8 cellular contexts compared by ENCODE assay signal in the genomic region with DNA sequence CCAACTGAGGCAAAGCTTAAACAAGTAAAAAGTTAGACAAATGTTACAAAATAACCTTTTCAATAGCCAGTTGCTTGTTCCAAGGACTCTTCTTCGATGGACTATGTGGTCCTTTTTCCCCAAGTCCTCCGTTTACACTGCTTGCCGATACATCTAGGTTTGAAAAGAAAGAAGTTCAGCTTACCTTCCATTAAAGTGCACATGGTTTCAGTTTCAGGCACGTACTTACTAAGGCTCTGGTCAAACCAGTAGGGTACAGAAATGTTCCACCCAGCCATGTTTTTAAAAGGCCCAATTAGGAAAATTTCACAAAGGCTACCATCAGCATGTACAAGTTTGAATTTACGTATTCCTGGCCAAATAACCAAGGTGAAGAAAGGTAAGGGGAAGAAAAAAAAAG. TPM values are rescaled to one million over a fixed set of nuclear protein-coding genes. Genes with fewer than 3 reads are reported as not detected.
DNase-seq lines count a peak whose midpoint lies in the region; ATAC-seq and TF ChIP-seq lines count a peak whose summit lies in the region.

No MANE protein-coding gene starts in this region.

- H4K20me1 ChIP-seq in SK-N-SH (ENCODE audit: insufficient read depth): peaks cover 53% of the 10 kb centered on the region

- ATAC-seq in SK-N-SH treated with all-trans-retinoic acid at 6 μM for 48 hours (no peak), HG02571 (IDR thresholded peaks at IDR 0.05; ENCODE audit: unreplicated experiment) (no peak)

- WGBS in SK-N-SH (ENCODE audit: low lambda C conversion rate): 1% methylated on average over 5 of the region's 5 CpGs

- DNase-seq in SK-N-SH (no peak), Peyer's patch (no peak), epithelial cell of prostate (ENCODE audit: low read depth, low spot score) (no peak), progenitor cell of endocrine pancreas (ENCODE audit: low spot score, unreplicated experiment) (no peak), COLO668 (lab: John Stamatoyannopoulos, UW; ENCODE audit: unreplicated experiment) (no peak), NCI-H345 (lab: John Stamatoyannopoulos, UW) (no peak)

- H3K9ac ChIP-seq in SK-N-SH: peak overlapping the region; percentile 95; the same call in 1 of the 2 replicates

- H3K4me3 ChIP-seq in SK-N-SH (ENCODE audit: low read depth in 2 of 2, low read length in 1 of 2) (peak overlapping the region; percentile 91 to 100), Peyer's patch (peak overlapping the region in 3 of 4 donors; percentile 89 to 97 (median 93))

- H3K27ac Mint-ChIP-seq in progenitor cell of endocrine pancreas: peak overlapping the region; percentile 88

- peak overlapping the region; percentile 99 for H3K4me3 Mint-ChIP-seq in progenitor cell of endocrine pancreas (ENCODE audit: low read depth)

- H3K79me2 ChIP-seq in SK-N-SH (ENCODE audit: insufficient read depth): peaks cover 92% of the 10 kb centered on the region

- peak overlapping the region; percentile 98 to 99 for H3K27ac ChIP-seq in SK-N-SH (ENCODE audit: low read depth in 2 of 2, low read length in 1 of 2)
- peak overlapping the region; percentile 36 to 100 (median 100) for H3K27ac ChIP-seq in Peyer's patch
- peak overlapping the region; percentile 95 for H3K27ac ChIP-seq in epithelial cell of prostate

- H2AFZ ChIP-seq in SK-N-SH (ENCODE audit: low read depth): no peak overlapping the region

- no peak for TF ChIP-seq RAD21 in SK-N-SH (IDR thresholded peaks at IDR 0.05; ENCODE audit: low read length)

- H3K36me3 ChIP-seq in SK-N-SH (replicated peaks in 1 of 2; ENCODE audit: control insufficient read depth in 1 of 2, insufficient read depth in 2 of 2, low read length in 1 of 2): peaks cover 45 to 56% of the 10 kb centered on the region in 2 experiments
- H3K36me3 ChIP-seq in Peyer's patch: peaks cover 0 to 46% (median 0%) of the 10 kb centered on the region in 3 donors

- H3K9me3 Mint-ChIP-seq in progenitor cell of endocrine pancreas (ENCODE audit: low read depth): no peaks in the 10 kb centered on the region

- no peak for TF ChIP-seq EP300 in SK-N-SH (IDR thresholded peaks at IDR 0.05; ENCODE audit: borderline replicate concordance in 1 of 2, low read depth in 1 of 2, low read length in 1 of 2)

- peaks cover 29 to 41% of the 10 kb centered on the region in 2 experiments for H3K4me1 ChIP-seq in SK-N-SH (ENCODE audit: control insufficient read depth in 1 of 2, insufficient read depth in 2 of 2, low read depth in 1 of 2, low read length in 1 of 2)
- peaks cover 3 to 52% (median 14%) of the 10 kb centered on the region in 4 donors for H3K4me1 ChIP-seq in Peyer's patch

- peak overlapping the region; percentile 86 for H3K4me2 ChIP-seq in SK-N-SH

- peaks cover 43% of the 10 kb centered on the region for H3F3A ChIP-seq in SK-N-SH (replicated peaks; ENCODE audit: insufficient read depth)

- POLR2A ChIA-PET in SK-N-SH (lab: Yijun Ruan, JAX): interaction anchor here (0.7 to 4.6 kb wide), 3 partner anchors 8 to 381 kb away, joined by 3 to 47 read pairs (median 4); a partner anchor contains a TSS

- H3K27me3 ChIP-seq in SK-N-SH (ENCODE audit: insufficient read depth) (no peaks in the 10 kb centered on the region), Peyer's patch (no peaks in the 10 kb centered on the region)

- no peaks in the 10 kb centered on the region for H3K9me3 ChIP-seq in SK-N-SH
- H3K9me3 ChIP-seq in Peyer's patch: no peaks in the 10 kb centered on the region

- peaks cover 26% of the 10 kb centered on the region for H3K36me3 Mint-ChIP-seq in progenitor cell of endocrine pancreas (ENCODE audit: insufficient read depth)

- CTCF ChIA-PET in SK-N-SH (lab: Yijun Ruan, JAX): interaction anchor here (0.6 to 5.8 kb wide), 11 partner anchors 8 to 354 kb away, joined by 3 to 34 read pairs (median 4); a partner anchor contains a TSS

- H3K27me3 Mint-ChIP-seq in progenitor cell of endocrine pancreas: no peaks in the 10 kb centered on the region

- H3K4me1 Mint-ChIP-seq in progenitor cell of endocrine pancreas (ENCODE audit: low read depth): peaks cover 37% of the 10 kb centered on the region

- H3K9me2 ChIP-seq in SK-N-SH: no peaks in the 10 kb centered on the region

- TF ChIP-seq POLR2A in Peyer's patch (IDR thresholded peaks at IDR 0.05): no peak

- TF ChIP-seq CTCF in SK-N-SH (IDR thresholded peaks at IDR 0.05) (no peak), Peyer's patch (IDR thresholded peaks at IDR 0.05) (peak in 1 of 6 experiments; percentile 9), progenitor cell of endocrine pancreas (IDR thresholded peaks at IDR 0.05; ENCODE audit: unreplicated experiment) (no peak)

TF ChIP-seq in SK-N-SH, 30 proteins besides CTCF, POLR2A, EP300 and RAD21 (continues in another document):
- TF ChIP-seq TEAD4 (IDR thresholded peaks at IDR 0.05; ENCODE audit: borderline replicate concordance, insufficient read depth) (no peak), NRF1 (IDR thresholded peaks at IDR 0.05; ENCODE audit: low read depth, low read length) (no peak), TAF1 (IDR thresholded peaks at IDR 0.05; ENCODE audit: borderline replicate concordance, low read depth, low read length) (no peak), MXI1 (IDR thresholded peaks at IDR 0.05; ENCODE audit: low read depth, low read length) (peak; percentile 77; the same call in 1 of the 2 replicates), RFX5 (IDR thresholded peaks at IDR 0.05; ENCODE audit: low read length) (no peak), FOXM1 (IDR thresholded peaks at IDR 0.05; ENCODE audit: low read depth) (no peak), YY1 (IDR thresholded peaks at IDR 0.05; ENCODE audit: low read depth) (no peak), MEF2A (IDR thresholded peaks at IDR 0.05; ENCODE audit: borderline replicate concordance, low read depth) (no peak), CHD2 (IDR thresholded peaks at IDR 0.05; ENCODE audit: low read length, partially characterized antibody) (no peak), POLR2AphosphoS5 (IDR thresholded peaks at IDR 0.05; ENCODE audit: low read depth, low read length) (peak; percentile 30; the same call in 1 of the 2 replicates)
- TF ChIP-seq, protein P1, sequence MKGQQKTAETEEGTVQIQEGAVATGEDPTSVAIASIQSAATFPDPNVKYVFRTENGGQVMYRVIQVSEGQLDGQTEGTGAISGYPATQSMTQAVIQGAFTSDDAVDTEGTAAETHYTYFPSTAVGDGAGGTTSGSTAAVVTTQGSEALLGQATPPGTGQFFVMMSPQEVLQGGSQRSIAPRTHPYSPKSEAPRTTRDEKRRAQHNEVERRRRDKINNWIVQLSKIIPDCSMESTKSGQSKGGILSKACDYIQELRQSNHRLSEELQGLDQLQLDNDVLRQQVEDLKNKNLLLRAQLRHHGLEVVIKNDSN (IDR thresholded peaks at IDR 0.05; ENCODE audit: borderline replicate concordance, low read depth): no peak

TF ChIP-seq in SK-N-SH treated with all-trans-retinoic acid at 6 μM for 48 hours, 23 proteins besides CTCF, POLR2A, EP300 and RAD21 (continues in another document):
- TF ChIP-seq TOX (CRISPR knock-in tag; IDR thresholded peaks at IDR 0.05; ENCODE audit: borderline replicate concordance) (no peak), OSR1 (CRISPR knock-in tag; IDR thresholded peaks at IDR 0.05) (no peak), GLIS3 (CRISPR knock-in tag; IDR thresholded peaks at IDR 0.05) (no peak)
- TF ChIP-seq, protein P2, sequence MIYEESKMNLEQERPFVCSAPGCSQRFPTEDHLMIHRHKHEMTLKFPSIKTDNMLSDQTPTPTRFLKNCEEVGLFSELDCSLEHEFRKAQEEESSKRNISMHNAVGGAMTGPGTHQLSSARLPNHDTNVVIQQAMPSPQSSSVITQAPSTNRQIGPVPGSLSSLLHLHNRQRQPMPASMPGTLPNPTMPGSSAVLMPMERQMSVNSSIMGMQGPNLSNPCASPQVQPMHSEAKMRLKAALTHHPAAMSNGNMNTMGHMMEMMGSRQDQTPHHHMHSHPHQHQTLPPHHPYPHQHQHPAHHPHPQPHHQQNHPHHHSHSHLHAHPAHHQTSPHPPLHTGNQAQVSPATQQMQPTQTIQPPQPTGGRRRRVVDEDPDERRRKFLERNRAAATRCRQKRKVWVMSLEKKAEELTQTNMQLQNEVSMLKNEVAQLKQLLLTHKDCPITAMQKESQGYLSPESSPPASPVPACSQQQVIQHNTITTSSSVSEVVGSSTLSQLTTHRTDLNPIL (CRISPR knock-in tag; IDR thresholded peaks at IDR 0.05; ENCODE audit: low read depth): no peak

RNA-seq across cellular contexts. Expression of a gene that starts 2.1 kb away (rescaled TPM):
- 211 and 271 TPM in 2 replicates for polyA plus RNA-seq in SK-N-SH (2012; rRNA removed)
- 162 and 197 TPM in 2 replicates for polyA plus RNA-seq in SK-N-SH (2012; cell fraction: cytosol; rRNA removed)
- 1,226 and 1,940 TPM in 2 replicates for polyA plus RNA-seq in SK-N-SH (2012; cell fraction: nucleus; rRNA removed)
- total RNA-seq in Peyer's patch (100 to 1,000 TPM; 185 to 403 (median 242) TPM), progenitor cell of endocrine pancreas (265 and 276 TPM in 2 replicates)

RNA-seq across cellular contexts. Expression of a gene that starts 2.9 kb away (rescaled TPM):
- polyA plus RNA-seq in SK-N-SH (2012; rRNA removed): 22.7 and 28.3 TPM in 2 replicates
- polyA plus RNA-seq in SK-N-SH (2012; cell fraction: cytosol; rRNA removed): 24.9 and 26.3 TPM in 2 replicates
- 28.4 and 31.2 TPM in 2 replicates for polyA plus RNA-seq in SK-N-SH (2012; cell fraction: nucleus; rRNA removed)
- total RNA-seq in Peyer's patch (10 to 100 TPM; 35.3 to 64.8 (median 47.0) TPM), progenitor cell of endocrine pancreas (35.6 and 38.7 TPM in 2 replicates)

RNA-seq across cellular contexts. Expression of a gene that starts 8.4 kb away (rescaled TPM):
- 75.9 and 96.8 TPM in 2 replicates for polyA plus RNA-seq in SK-N-SH (2012; rRNA removed)
- polyA plus RNA-seq in SK-N-SH (2012; cell fraction: cytosol; rRNA removed): 87.6 and 89.2 TPM in 2 replicates
- 80.8 and 107 TPM in 2 replicates for polyA plus RNA-seq in SK-N-SH (2012; cell fraction: nucleus; rRNA removed)
- total RNA-seq in Peyer's patch (10 to 100 TPM; 20.7 to 31.4 (median 27.0) TPM), progenitor cell of endocrine pancreas (28.2 TPM in 2 replicates)

RNA-seq across cellular contexts. Expression of a gene that starts 8.6 kb away (rescaled TPM):
- polyA plus RNA-seq in SK-N-SH (2012; rRNA removed): 20.1 and 23.3 TPM in 2 replicates
- polyA plus RNA-seq in SK-N-SH (2012; cell fraction: cytosol; rRNA removed): 15.2 and 15.7 TPM in 2 replicates
- 60.2 and 109 TPM in 2 replicates for polyA plus RNA-seq in SK-N-SH (2012; cell fraction: nucleus; rRNA removed)
- 10 to 100 TPM; 21.5 to 42.6 (median 38.8) TPM for total RNA-seq in Peyer's patch
- total RNA-seq in progenitor cell of endocrine pancreas: 24.1 and 25.6 TPM in 2 replicates

RNA-seq across cellular contexts. Expression of a gene that starts 24.2 kb away (rescaled TPM):
- 154 and 187 TPM in 2 replicates for polyA plus RNA-seq in SK-N-SH (2012; rRNA removed)
- 223 and 232 TPM in 2 replicates for polyA plus RNA-seq in SK-N-SH (2012; cell fraction: cytosol; rRNA removed)
- polyA plus RNA-seq in SK-N-SH (2012; cell fraction: nucleus; rRNA removed): 55.0 and 81.5 TPM in 2 replicates
- total RNA-seq in Peyer's patch: 10 to 100 TPM in 3 of 4 donors, 1 to 10 TPM in 1; 9.1 to 27.3 (median 23.4) TPM
- 93.3 and 94.9 TPM in 2 replicates for total RNA-seq in progenitor cell of endocrine pancreas
